In the genomic region with DNA sequence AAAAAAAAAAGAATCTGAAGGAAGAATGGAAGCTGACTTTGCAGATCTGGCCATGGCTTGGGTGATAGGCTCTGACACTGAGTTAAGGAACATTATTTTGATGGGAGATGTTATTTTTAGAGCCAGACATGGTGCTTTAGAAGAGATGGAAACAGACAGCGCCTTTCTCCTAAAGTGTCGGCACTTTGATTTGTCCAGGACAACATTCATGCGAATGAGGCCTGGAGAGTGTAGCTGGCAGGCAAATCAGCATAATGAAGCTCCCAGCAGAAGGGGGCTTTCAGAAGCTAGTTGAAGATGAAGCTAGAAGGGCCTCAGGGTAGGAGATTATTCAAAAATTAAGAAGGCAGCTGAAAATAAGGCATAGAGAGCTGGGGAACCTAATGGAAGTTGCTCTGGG, we compare ENCODE assay signal across 23 cellular contexts.
DNase-seq lines count a peak whose midpoint lies in the region; ATAC-seq, FAIRE-seq and TF ChIP-seq lines count a peak whose summit lies in the region.
"Had no signal": no experiment of that assay in that cellular context is flagged by ENCODE, and none has a peak within 500 bp of the region (broad histone marks: within the 10 kb centered on the region; RNA-seq: fewer than 3 reads in every experiment).

No MANE protein-coding gene starts in this region.

- H3K4me1 Mint-ChIP-seq in neural progenitor cell: no peaks in the 10 kb centered on the region
- H3K4me1 Mint-ChIP-seq: B cell; CD4-positive, CD25-positive, alpha-beta regulatory T cell had no signal

- H3K36me3 ChIP-seq in cardiac muscle cell: no peaks in the 10 kb centered on the region
- no peaks in the 10 kb centered on the region for H3K36me3 ChIP-seq in neural progenitor cell
- H3K36me3 ChIP-seq in body of pancreas (replicated peaks in 1 of 2; ENCODE audit: insufficient read depth in 1 of 2, low read depth in 2 of 2): no peaks in the 10 kb centered on the region
- H3K36me3 ChIP-seq in pancreas: no peaks in the 10 kb centered on the region
- H3K36me3 ChIP-seq: BLaER1 had no signal

- no peaks in the 10 kb centered on the region for H3K9me3 Mint-ChIP-seq in neural progenitor cell
- H3K9me3 Mint-ChIP-seq: H9 had no signal

- TF ChIP-seq POLR2A in body of pancreas (IDR thresholded peaks at IDR 0.05): no peak

- peak overlapping the region; percentile 34 for H3K27ac ChIP-seq in cardiac muscle cell
- no peak overlapping the region for H3K27ac ChIP-seq in neural progenitor cell
- no peak overlapping the region for H3K27ac ChIP-seq in body of pancreas
- H3K27ac ChIP-seq in pancreas: no peak overlapping the region
- H3K27ac ChIP-seq: 22Rv1, BLaER1, C4-2B had no signal

- no peak overlapping the region for H3K4me2 ChIP-seq in neural progenitor cell
- H3K4me2 ChIP-seq: BLaER1 had no signal

- H3F3A ChIP-seq in neural progenitor cell (ENCODE audit: low read depth): no peaks in the 10 kb centered on the region

- H3K27me3 Mint-ChIP-seq in neural progenitor cell (ENCODE audit: insufficient read depth, low read depth): no peaks in the 10 kb centered on the region
- H3K27me3 Mint-ChIP-seq: B cell; CD4-positive, CD25-positive, alpha-beta regulatory T cell had no signal

- H3K9me3 ChIP-seq in cardiac muscle cell (ENCODE audit: low read depth) (no peaks in the 10 kb centered on the region), neural progenitor cell (ENCODE audit: low read depth) (no peaks in the 10 kb centered on the region), body of pancreas (no peaks in the 10 kb centered on the region), pancreas (no peaks in the 10 kb centered on the region)
- H3K9me3 ChIP-seq: BLaER1, Caco-2 had no signal

- H3K4me3 Mint-ChIP-seq in neural progenitor cell: no peak overlapping the region
- H3K4me3 Mint-ChIP-seq: B cell; CD4-positive, CD25-positive, alpha-beta regulatory T cell; CD8-positive, alpha-beta T cell; H9 had no signal

- DNase-seq in cardiac muscle cell (ENCODE audit: low read depth in 1 of 2, low spot score in 1 of 2) (peak in 1 of 2 donors; percentile 64), cardiac septum (ENCODE audit: low spot score) (no peak), islet precursor cell (peak; percentile 54), neural progenitor cell (ENCODE audit: low spot score) (no peak), NCI-H774 (lab: John Stamatoyannopoulos, UW) (no peak), body of pancreas (no peak), pancreas (no peak)
- DNase-seq: Caco-2; CD4-positive, CD25-positive, alpha-beta regulatory T cell; CD8-positive, alpha-beta T cell; DMS153; EL; GF-D8; GOT3; H9 had no signal

- H4K20me1 ChIP-seq in neural progenitor cell (ENCODE audit: low read depth): no peaks in the 10 kb centered on the region
- H4K20me1 ChIP-seq: BLaER1 had no signal

- no peak overlapping the region for H3K27ac Mint-ChIP-seq in neural progenitor cell
- H3K27ac Mint-ChIP-seq: B cell; CD4-positive, CD25-positive, alpha-beta regulatory T cell; CD8-positive, alpha-beta T cell had no signal

- peaks cover 16% of the 10 kb centered on the region for H3K4me1 ChIP-seq in cardiac muscle cell (ENCODE audit: low read depth)
- no peaks in the 10 kb centered on the region for H3K4me1 ChIP-seq in neural progenitor cell
- H3K4me1 ChIP-seq in body of pancreas: no peaks in the 10 kb centered on the region
- H3K4me1 ChIP-seq in pancreas: no peaks in the 10 kb centered on the region
- H3K4me1 ChIP-seq: BLaER1, Caco-2 had no signal

- no peaks in the 10 kb centered on the region for H3K27me3 ChIP-seq in cardiac muscle cell
- H3K27me3 ChIP-seq in neural progenitor cell: no peaks in the 10 kb centered on the region
- H3K27me3 ChIP-seq in body of pancreas: no peaks in the 10 kb centered on the region
- H3K27me3 ChIP-seq in pancreas: no peaks in the 10 kb centered on the region
- H3K27me3 ChIP-seq: BLaER1 had no signal

- no peaks in the 10 kb centered on the region for H3K79me2 ChIP-seq in neural progenitor cell (ENCODE audit: low read depth)

- H3K9ac ChIP-seq in neural progenitor cell: no peak overlapping the region
- H3K9ac ChIP-seq: BLaER1 had no signal

- no peaks in the 10 kb centered on the region for H3K36me3 Mint-ChIP-seq in neural progenitor cell
- H3K36me3 Mint-ChIP-seq: CD4-positive, CD25-positive, alpha-beta regulatory T cell; CD8-positive, alpha-beta T cell had no signal

- no peak for FAIRE-seq in pancreas (lab: Jason Lieb, UNC)
- FAIRE-seq: A204.1, GM12891, GM18507 had no signal

- TF ChIP-seq CTCF in cardiac muscle cell (IDR thresholded peaks at IDR 0.05; ENCODE audit: low read depth, low read length): no peak
- no peak for TF ChIP-seq CTCF in neural progenitor cell (IDR thresholded peaks at IDR 0.05)
- TF ChIP-seq CTCF in body of pancreas (IDR thresholded peaks at IDR 0.05): no peak
- no peak for TF ChIP-seq CTCF in pancreas (IDR thresholded peaks at IDR 0.05)

- 95 to 97% methylated on average over 3 of the region's 3 CpGs for WGBS in body of pancreas, 2 donors
- 93% methylated on average over 3 of the region's 3 CpGs for WGBS in pancreas, 2 donors

- intact Hi-C loops in cardiac septum (cut with DNase I): no loop called here
- intact Hi-C loops in body of pancreas (cut with DNase I): no loop called here
- intact Hi-C loops in pancreas (cut with DNase I): no loop called here

- no peak for ATAC-seq in body of pancreas
- ATAC-seq in pancreas: no peak
- ATAC-seq: CD8-positive, alpha-beta T cell; HCT116 had no signal

- H3K4me3 ChIP-seq in cardiac muscle cell (no peak overlapping the region), neural progenitor cell (no peak overlapping the region), body of pancreas (no peak overlapping the region), pancreas (no peak overlapping the region)
- H3K4me3 ChIP-seq: BLaER1 had no signal

- H2AFZ ChIP-seq in neural progenitor cell (replicated peaks): peak overlapping the region; percentile 53
